In the genomic region with DNA sequence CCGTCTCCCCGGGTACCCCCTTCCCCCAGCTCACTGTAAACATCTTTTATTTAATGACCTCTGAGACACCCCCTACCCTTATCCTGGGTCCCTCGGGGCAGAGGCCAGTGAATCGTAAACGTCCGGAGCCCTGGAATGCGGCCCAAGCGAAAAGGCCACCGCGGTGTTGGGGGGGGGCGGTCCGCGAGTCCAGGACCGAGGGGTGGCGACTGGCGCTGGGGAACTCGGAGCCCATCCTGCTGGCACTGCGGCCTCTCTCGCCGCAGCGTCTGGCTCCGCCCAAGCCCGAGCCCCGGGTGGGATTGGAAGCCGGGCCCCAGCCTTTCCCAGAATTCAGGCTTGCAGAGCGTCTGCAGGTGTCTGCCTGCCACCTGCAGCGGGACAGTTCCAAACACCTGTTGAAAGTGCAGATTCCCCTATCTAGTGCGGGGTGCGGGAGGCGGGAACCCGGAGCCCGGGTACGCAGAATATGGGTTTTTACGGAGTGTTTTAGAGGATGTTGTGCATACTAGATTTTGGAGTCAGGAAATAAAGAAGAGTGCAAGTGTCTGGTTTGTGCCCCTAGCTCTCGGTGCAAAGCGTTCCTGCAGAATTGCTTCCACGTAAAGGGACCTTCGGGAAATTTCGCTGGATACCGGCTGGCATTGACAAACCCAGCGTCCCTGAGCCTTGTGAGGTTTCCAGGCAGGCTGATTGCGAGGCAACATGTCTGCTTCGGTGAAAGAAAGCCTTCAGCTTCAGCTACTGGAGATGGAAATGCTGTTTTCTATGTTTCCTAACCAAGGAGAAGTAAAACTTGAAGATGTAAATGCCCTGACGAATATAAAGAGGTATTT, we compare ENCODE assay signal across 8 cellular contexts.
A peak's percentile ranks its signal among the peaks of the same experiment; 100 is the strongest.
DNase-seq lines count a peak whose midpoint lies in the region; ATAC-seq and TF ChIP-seq lines count a peak whose summit lies in the region.

No MANE protein-coding gene starts in this region.

- H3K27ac ChIP-seq in OCI-LY1 (ENCODE audit: low read depth, low read length, poor library complexity, severe bottlenecking), result no peak overlapping the region

- H3K27me3 Mint-ChIP-seq in activated naive CD4-positive, alpha-beta T cell treated with anti-CD3 and anti-CD28 coated beads, Interleukin-2, amount 50 U/mL, for 24 hours, result no peaks in the 10 kb centered on the region

- H4K20me1 ChIP-seq in OCI-LY1 (ENCODE audit: insufficient read depth, low read length), result no peaks in the 10 kb centered on the region

- no peaks in the 10 kb centered on the region for H3K9me2 ChIP-seq in OCI-LY1 (ENCODE audit: low read depth, low read length)

- H2AFZ ChIP-seq in OCI-LY1 (ENCODE audit: low read length), result peak overlapping the region; percentile 74

- peaks cover 19% of the 10 kb centered on the region for H3K36me3 ChIP-seq in OCI-LY1 (ENCODE audit: insufficient read depth, low read length)

- H3K9me3 Mint-ChIP-seq in activated naive CD4-positive, alpha-beta T cell treated with anti-CD3 and anti-CD28 coated beads, Interleukin-2, amount 50 U/mL, for 24 hours, result no peaks in the 10 kb centered on the region

- peak overlapping the region; percentile 84 for H3K9ac ChIP-seq in OCI-LY1 (ENCODE audit: low read length)

- TF ChIP-seq CTCF in OCI-LY1 (IDR thresholded peaks at IDR 0.05; ENCODE audit: low read length), result no peak

- H3K4me1 Mint-ChIP-seq in activated naive CD4-positive, alpha-beta T cell treated with anti-CD3 and anti-CD28 coated beads, Interleukin-2, amount 50 U/mL, for 24 hours, result peaks cover 45% of the 10 kb centered on the region

- no peaks in the 10 kb centered on the region; the same call in 1 of the 2 replicates for H3F3A ChIP-seq in OCI-LY1 (ENCODE audit: insufficient read depth, low read length)

- ATAC-seq in GM18502 (IDR thresholded peaks at IDR 0.05; ENCODE audit: poor library complexity, unreplicated experiment), result peak; percentile 23
- ATAC-seq in HG03066 (IDR thresholded peaks at IDR 0.05; ENCODE audit: low read depth, unreplicated experiment), result peak; percentile 24
- no peak for ATAC-seq in GM19467 (IDR thresholded peaks at IDR 0.05; ENCODE audit: unreplicated experiment)

- no peaks in the 10 kb centered on the region for H3K27me3 ChIP-seq in OCI-LY1 (ENCODE audit: insufficient read depth, low read length)

- H3K27ac Mint-ChIP-seq in activated naive CD4-positive, alpha-beta T cell treated with anti-CD3 and anti-CD28 coated beads, Interleukin-2, amount 50 U/mL, for 24 hours, result no peak overlapping the region

- H3K9me3 ChIP-seq in OCI-LY1 (ENCODE audit: low read length), result no peaks in the 10 kb centered on the region

- intact Hi-C loops in head of caudate nucleus (cut with DNase I), result loop anchor here (5.0 kb wide), 1 partner anchor 127 kb away; a partner anchor contains a TSS

- DNase-seq in AG08395 (ENCODE audit: low spot score) (peak; percentile 53), head of caudate nucleus (peak; percentile 11 to 77 (median 57)), nucleus accumbens (lab: John Stamatoyannopoulos, UW) (peak in 48 of 56 donors; percentile 18 to 69 (median 46))

- H3K36me3 Mint-ChIP-seq in activated naive CD4-positive, alpha-beta T cell treated with anti-CD3 and anti-CD28 coated beads, Interleukin-2, amount 50 U/mL, for 24 hours, result peaks cover 4% of the 10 kb centered on the region

- H3K4me3 Mint-ChIP-seq in activated naive CD4-positive, alpha-beta T cell treated with anti-CD3 and anti-CD28 coated beads, Interleukin-2, amount 50 U/mL, for 24 hours, result peak overlapping the region; percentile 93

- peak overlapping the region; percentile 92 for H3K4me2 ChIP-seq in OCI-LY1 (ENCODE audit: low read length)

- peaks cover 6% of the 10 kb centered on the region for H3K79me2 ChIP-seq in OCI-LY1 (ENCODE audit: insufficient read depth, low read length)

- H3K4me3 ChIP-seq in OCI-LY1 (ENCODE audit: low read depth, low read length, poor library complexity, severe bottlenecking), result peak overlapping the region; percentile 94

- H3K4me1 ChIP-seq in OCI-LY1 (ENCODE audit: insufficient read depth, low read length, severe bottlenecking), result peaks cover 29% of the 10 kb centered on the region
